In the genomic region with DNA sequence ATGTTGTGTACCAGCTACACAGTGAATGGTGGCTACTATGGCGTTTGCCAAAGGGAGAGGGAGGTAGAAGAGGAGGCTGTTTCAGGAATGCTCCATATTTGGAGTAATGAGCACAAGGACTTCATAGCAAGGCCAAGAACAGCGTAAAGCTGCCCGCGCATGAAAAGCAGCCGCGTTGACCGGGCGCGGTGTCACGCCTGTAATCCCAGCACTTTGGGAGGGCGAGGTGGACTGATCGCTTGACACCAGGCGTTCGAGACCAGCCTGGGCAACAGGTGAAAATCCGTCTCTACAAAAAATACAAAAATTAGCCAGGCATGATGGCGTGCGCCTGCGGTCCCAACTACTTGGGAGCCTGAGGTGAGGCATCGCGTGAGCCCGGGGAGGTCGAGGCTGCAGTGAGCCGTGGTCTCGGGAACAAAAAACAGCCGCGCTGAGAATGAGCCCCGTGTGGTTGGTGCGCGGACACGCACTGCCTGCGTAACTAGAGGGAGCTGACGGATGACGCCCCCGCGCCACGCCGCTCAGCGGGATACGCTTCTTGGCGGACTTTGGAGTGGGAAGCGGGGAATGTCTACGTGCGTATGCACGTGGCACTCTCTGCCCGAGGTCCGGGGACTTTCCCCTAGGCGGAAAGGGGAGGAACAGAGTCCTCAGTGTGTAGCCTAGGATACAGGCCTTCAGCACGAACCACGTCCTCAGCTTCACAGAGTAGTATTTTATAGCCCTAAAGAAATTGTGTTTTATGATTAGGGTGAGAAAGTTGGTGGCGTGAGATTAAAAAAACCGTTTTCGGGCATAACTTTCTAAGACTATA, we compare ENCODE assay signal across 1 cellular context.
TF ChIP-seq lines count a peak whose summit lies in the region.

A gene (minus strand): TSS at position 693 of the 817 bp plus-strand sequence.

TF ChIP-seq in HEK293, 187 proteins besides CTCF, POLR2A, EP300 and RAD21 (continued from another document and continues in another):
- TF ChIP-seq, protein P1, sequence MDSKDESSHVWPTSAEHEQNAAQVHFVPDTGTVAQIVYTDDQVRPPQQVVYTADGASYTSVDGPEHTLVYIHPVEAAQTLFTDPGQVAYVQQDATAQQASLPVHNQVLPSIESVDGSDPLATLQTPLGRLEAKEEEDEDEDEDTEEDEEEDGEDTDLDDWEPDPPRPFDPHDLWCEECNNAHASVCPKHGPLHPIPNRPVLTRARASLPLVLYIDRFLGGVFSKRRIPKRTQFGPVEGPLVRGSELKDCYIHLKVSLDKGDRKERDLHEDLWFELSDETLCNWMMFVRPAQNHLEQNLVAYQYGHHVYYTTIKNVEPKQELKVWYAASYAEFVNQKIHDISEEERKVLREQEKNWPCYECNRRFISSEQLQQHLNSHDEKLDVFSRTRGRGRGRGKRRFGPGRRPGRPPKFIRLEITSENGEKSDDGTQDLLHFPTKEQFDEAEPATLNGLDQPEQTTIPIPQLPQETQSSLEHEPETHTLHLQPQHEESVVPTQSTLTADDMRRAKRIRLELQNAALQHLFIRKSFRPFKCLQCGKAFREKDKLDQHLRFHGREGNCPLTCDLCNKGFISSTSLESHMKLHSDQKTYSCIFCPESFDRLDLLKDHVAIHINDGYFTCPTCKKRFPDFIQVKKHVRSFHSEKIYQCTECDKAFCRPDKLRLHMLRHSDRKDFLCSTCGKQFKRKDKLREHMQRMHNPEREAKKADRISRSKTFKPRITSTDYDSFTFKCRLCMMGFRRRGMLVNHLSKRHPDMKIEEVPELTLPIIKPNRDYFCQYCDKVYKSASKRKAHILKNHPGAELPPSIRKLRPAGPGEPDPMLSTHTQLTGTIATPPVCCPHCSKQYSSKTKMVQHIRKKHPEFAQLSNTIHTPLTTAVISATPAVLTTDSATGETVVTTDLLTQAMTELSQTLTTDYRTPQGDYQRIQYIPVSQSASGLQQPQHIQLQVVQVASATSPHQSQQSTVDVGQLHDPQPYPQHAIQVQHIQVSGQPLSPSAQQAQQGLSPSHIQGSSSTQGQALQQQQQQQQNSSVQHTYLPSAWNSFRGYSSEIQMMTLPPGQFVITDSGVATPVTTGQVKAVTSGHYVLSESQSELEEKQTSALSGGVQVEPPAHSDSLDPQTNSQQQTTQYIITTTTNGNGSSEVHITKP (tag by site-specific recombination; IDR thresholded peaks at IDR 0.05): peak; percentile 62
- TF ChIP-seq ZXDB (tag by site-specific recombination; IDR thresholded peaks at IDR 0.05) (peak; percentile 95), ZNF707 (tag by site-specific recombination; IDR thresholded peaks at IDR 0.05) (no peak), ZNF664 (tag by site-specific recombination; IDR thresholded peaks at IDR 0.05) (no peak), ZNF830 (tag by site-specific recombination; IDR thresholded peaks at IDR 0.05; ENCODE audit: low read depth) (no peak), IKZF3 (tag by site-specific recombination; IDR thresholded peaks at IDR 0.05) (peak; percentile 100), ZNF501 (tag by site-specific recombination; IDR thresholded peaks at IDR 0.05) (peak; percentile 91), ZBTB8A (tag by site-specific recombination; IDR thresholded peaks at IDR 0.05) (peak; percentile 83), KLF10 (tag by site-specific recombination; IDR thresholded peaks at IDR 0.05) (no peak; the same call in 1 of the 2 replicates), ZNF585B (tag by site-specific recombination; IDR thresholded peaks at IDR 0.05) (no peak), ZNF514 (tag by site-specific recombination; IDR thresholded peaks at IDR 0.05) (no peak), ZBTB20 (tag by site-specific recombination; IDR thresholded peaks at IDR 0.05) (peak; percentile 78), KLF8 (tag by site-specific recombination; IDR thresholded peaks at IDR 0.05) (peak; percentile 85), ZNF146 (tag by site-specific recombination; IDR thresholded peaks at IDR 0.05) (no peak), ZNF202 (tag by site-specific recombination; IDR thresholded peaks at IDR 0.05; ENCODE audit: borderline replicate concordance) (no peak), ZNF366 (tag by site-specific recombination; conservative IDR thresholded peaks at IDR 0.05) (peak; percentile 54; the same call in 1 of the 2 replicates), ZNF266 (tag by site-specific recombination; IDR thresholded peaks at IDR 0.05; ENCODE audit: low read depth) (no peak), ZFP41 (tag by site-specific recombination; IDR thresholded peaks at IDR 0.05; ENCODE audit: borderline replicate concordance) (no peak), ZSCAN30 (tag by site-specific recombination; IDR thresholded peaks at IDR 0.05) (peak; percentile 59; the same call in 1 of the 2 replicates), FEZF1 (tag by site-specific recombination; IDR thresholded peaks at IDR 0.05) (no peak; the same call in 1 of the 2 replicates), ZNF610 (tag by site-specific recombination; IDR thresholded peaks at IDR 0.05; ENCODE audit: borderline replicate concordance) (peak; percentile 89; the same call in 1 of the 2 replicates), ZBTB48 (tag by site-specific recombination; IDR thresholded peaks at IDR 0.05) (peak; percentile 69; the same call in 1 of the 2 replicates), ZNF354C (tag by site-specific recombination; IDR thresholded peaks at IDR 0.05; ENCODE audit: borderline replicate concordance, low read depth) (no peak), ZIC2 (tag by site-specific recombination; IDR thresholded peaks at IDR 0.05) (peak; percentile 87), MZF1 (tag by site-specific recombination; IDR thresholded peaks at IDR 0.05; ENCODE audit: borderline replicate concordance) (peak; percentile 82), ZNF214 (tag by site-specific recombination; IDR thresholded peaks at IDR 0.05; ENCODE audit: borderline replicate concordance) (no peak), ZFP3 (tag by site-specific recombination; IDR thresholded peaks at IDR 0.05; ENCODE audit: low read depth) (no peak), ZNF211 (tag by site-specific recombination; IDR thresholded peaks at IDR 0.05; ENCODE audit: low read depth) (no peak), ZNF791 (tag by site-specific recombination; IDR thresholded peaks at IDR 0.05) (no peak), ZNF510 (tag by site-specific recombination; IDR thresholded peaks at IDR 0.05; ENCODE audit: insufficient replicate concordance) (no peak), KLF16 (tag by site-specific recombination; IDR thresholded peaks at IDR 0.05) (peak; percentile 97), ZNF24 (tag by site-specific recombination; IDR thresholded peaks at IDR 0.05) (peak; percentile 92), ZNF174 (tag by site-specific recombination; IDR thresholded peaks at IDR 0.05) (no peak), ZNF184 (tag by site-specific recombination; IDR thresholded peaks at IDR 0.05) (peak; percentile 43; the same call in 1 of the 2 replicates), KLF1 (tag by site-specific recombination; IDR thresholded peaks at IDR 0.05) (no peak; the same call in 1 of the 2 replicates), ZNF335 (tag by site-specific recombination; conservative IDR thresholded peaks at IDR 0.05) (peak; percentile 92), ZFP69B (tag by site-specific recombination; IDR thresholded peaks at IDR 0.05) (peak; percentile 86)
- TF ChIP-seq, protein P2, sequence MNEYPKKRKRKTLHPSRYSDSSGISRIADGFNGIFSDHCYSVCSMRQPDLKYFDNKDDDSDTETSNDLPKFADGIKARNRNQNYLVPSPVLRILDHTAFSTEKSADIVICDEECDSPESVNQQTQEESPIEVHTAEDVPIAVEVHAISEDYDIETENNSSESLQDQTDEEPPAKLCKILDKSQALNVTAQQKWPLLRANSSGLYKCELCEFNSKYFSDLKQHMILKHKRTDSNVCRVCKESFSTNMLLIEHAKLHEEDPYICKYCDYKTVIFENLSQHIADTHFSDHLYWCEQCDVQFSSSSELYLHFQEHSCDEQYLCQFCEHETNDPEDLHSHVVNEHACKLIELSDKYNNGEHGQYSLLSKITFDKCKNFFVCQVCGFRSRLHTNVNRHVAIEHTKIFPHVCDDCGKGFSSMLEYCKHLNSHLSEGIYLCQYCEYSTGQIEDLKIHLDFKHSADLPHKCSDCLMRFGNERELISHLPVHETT (tag by site-specific recombination; IDR thresholded peaks at IDR 0.05): peak; percentile 85
- TF ChIP-seq, protein P3, sequence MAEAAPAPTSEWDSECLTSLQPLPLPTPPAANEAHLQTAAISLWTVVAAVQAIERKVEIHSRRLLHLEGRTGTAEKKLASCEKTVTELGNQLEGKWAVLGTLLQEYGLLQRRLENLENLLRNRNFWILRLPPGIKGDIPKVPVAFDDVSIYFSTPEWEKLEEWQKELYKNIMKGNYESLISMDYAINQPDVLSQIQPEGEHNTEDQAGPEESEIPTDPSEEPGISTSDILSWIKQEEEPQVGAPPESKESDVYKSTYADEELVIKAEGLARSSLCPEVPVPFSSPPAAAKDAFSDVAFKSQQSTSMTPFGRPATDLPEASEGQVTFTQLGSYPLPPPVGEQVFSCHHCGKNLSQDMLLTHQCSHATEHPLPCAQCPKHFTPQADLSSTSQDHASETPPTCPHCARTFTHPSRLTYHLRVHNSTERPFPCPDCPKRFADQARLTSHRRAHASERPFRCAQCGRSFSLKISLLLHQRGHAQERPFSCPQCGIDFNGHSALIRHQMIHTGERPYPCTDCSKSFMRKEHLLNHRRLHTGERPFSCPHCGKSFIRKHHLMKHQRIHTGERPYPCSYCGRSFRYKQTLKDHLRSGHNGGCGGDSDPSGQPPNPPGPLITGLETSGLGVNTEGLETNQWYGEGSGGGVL (tag by site-specific recombination; IDR thresholded peaks at IDR 0.05): no peak
- TF ChIP-seq, protein P4, sequence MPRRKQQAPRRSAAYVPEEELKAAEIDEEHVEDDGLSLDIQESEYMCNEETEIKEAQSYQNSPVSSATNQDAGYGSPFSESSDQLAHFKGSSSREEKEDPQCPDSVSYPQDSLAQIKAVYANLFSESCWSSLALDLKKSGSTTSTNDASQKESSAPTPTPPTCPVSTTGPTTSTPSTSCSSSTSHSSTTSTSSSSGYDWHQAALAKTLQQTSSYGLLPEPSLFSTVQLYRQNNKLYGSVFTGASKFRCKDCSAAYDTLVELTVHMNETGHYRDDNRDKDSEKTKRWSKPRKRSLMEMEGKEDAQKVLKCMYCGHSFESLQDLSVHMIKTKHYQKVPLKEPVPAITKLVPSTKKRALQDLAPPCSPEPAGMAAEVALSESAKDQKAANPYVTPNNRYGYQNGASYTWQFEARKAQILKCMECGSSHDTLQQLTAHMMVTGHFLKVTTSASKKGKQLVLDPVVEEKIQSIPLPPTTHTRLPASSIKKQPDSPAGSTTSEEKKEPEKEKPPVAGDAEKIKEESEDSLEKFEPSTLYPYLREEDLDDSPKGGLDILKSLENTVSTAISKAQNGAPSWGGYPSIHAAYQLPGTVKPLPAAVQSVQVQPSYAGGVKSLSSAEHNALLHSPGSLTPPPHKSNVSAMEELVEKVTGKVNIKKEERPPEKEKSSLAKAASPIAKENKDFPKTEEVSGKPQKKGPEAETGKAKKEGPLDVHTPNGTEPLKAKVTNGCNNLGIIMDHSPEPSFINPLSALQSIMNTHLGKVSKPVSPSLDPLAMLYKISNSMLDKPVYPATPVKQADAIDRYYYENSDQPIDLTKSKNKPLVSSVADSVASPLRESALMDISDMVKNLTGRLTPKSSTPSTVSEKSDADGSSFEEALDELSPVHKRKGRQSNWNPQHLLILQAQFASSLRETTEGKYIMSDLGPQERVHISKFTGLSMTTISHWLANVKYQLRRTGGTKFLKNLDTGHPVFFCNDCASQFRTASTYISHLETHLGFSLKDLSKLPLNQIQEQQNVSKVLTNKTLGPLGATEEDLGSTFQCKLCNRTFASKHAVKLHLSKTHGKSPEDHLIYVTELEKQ (tag by site-specific recombination; IDR thresholded peaks at IDR 0.05; ENCODE audit: borderline replicate concordance): no peak
- TF ChIP-seq, protein P5, sequence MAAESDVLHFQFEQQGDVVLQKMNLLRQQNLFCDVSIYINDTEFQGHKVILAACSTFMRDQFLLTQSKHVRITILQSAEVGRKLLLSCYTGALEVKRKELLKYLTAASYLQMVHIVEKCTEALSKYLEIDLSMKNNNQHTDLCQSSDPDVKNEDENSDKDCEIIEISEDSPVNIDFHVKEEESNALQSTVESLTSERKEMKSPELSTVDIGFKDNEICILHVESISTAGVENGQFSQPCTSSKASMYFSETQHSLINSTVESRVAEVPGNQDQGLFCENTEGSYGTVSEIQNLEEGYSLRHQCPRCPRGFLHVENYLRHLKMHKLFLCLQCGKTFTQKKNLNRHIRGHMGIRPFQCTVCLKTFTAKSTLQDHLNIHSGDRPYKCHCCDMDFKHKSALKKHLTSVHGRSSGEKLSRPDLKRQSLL (tag by site-specific recombination; IDR thresholded peaks at IDR 0.05): peak; percentile 52; the same call in 1 of the 2 replicates
- TF ChIP-seq, protein P6, sequence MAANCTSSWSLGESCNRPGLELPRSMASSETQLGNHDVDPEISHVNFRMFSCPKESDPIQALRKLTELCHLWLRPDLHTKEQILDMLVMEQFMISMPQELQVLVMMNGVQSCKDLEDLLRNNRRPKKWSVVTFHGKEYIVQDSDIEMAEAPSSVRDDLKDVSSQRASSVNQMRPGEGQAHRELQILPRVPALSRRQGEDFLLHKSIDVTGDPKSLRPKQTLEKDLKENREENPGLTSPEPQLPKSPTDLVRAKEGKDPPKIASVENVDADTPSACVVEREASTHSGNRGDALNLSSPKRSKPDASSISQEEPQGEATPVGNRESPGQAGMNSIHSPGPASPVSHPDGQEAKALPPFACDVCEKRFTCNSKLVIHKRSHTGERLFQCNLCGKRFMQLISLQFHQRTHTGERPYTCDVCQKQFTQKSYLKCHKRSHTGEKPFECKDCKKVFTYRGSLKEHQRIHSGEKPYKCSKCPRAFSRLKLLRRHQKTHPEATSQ (tag by site-specific recombination; IDR thresholded peaks at IDR 0.05): peak; percentile 93
- TF ChIP-seq, protein P7, sequence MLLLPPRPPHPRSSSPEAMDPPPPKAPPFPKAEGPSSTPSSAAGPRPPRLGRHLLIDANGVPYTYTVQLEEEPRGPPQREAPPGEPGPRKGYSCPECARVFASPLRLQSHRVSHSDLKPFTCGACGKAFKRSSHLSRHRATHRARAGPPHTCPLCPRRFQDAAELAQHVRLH (tag by site-specific recombination; IDR thresholded peaks at IDR 0.05): no peak; the same call in 1 of the 2 replicates
- TF ChIP-seq, protein P8, sequence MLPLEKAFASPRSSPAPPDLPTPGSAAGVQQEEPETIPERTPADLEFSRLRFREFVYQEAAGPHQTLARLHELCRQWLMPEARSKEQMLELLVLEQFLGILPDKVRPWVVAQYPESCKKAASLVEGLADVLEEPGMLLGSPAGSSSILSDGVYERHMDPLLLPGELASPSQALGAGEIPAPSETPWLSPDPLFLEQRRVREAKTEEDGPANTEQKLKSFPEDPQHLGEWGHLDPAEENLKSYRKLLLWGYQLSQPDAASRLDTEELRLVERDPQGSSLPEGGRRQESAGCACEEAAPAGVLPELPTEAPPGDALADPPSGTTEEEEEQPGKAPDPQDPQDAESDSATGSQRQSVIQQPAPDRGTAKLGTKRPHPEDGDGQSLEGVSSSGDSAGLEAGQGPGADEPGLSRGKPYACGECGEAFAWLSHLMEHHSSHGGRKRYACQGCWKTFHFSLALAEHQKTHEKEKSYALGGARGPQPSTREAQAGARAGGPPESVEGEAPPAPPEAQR (tag by site-specific recombination; IDR thresholded peaks at IDR 0.05): peak; percentile 86; the same call in 1 of the 2 replicates
- TF ChIP-seq, protein P9, sequence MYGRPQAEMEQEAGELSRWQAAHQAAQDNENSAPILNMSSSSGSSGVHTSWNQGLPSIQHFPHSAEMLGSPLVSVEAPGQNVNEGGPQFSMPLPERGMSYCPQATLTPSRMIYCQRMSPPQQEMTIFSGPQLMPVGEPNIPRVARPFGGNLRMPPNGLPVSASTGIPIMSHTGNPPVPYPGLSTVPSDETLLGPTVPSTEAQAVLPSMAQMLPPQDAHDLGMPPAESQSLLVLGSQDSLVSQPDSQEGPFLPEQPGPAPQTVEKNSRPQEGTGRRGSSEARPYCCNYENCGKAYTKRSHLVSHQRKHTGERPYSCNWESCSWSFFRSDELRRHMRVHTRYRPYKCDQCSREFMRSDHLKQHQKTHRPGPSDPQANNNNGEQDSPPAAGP (tag by site-specific recombination; IDR thresholded peaks at IDR 0.05): peak; percentile 93
